Comparison of ENCODE assay signal across 29 cellular contexts in genomic region chr2:174376967-174377366, GRCh38. TPM values are rescaled to one million over a fixed set of nuclear protein-coding genes. Genes with fewer than 3 reads are reported as not detected.
DNase-seq lines count a peak whose midpoint lies in the region; ATAC-seq, FAIRE-seq and TF ChIP-seq lines count a peak whose summit lies in the region.
"Had no signal": no experiment of that assay in that cellular context is flagged by ENCODE, and none has a peak within 500 bp of the region (broad histone marks: within the 10 kb centered on the region; RNA-seq: fewer than 3 reads in every experiment).

No MANE protein-coding gene starts in this region.

- H3K4me2 ChIP-seq in GM23248 (ENCODE audit: unreplicated experiment) (no peak overlapping the region), trophoblast cell (ENCODE audit: low read length) (no peak overlapping the region), neural progenitor cell (no peak overlapping the region)
- H3K4me2 ChIP-seq: BLaER1 had no signal

- no peak overlapping the region for H3K4me3 Mint-ChIP-seq in neural progenitor cell
- H3K4me3 Mint-ChIP-seq: activated CD4-positive, alpha-beta T cell treated with anti-CD3 and anti-CD28 coated beads for 36 hours; activated T-cell treated with anti-CD3 and anti-CD28 coated beads, Interleukin-2, amount 50 U/mL, for 24 hours; endodermal cell had no signal

- H3K9ac ChIP-seq in GM23248: no peak overlapping the region
- H3K9ac ChIP-seq in trophoblast cell (ENCODE audit: low read length): no peak overlapping the region
- H3K9ac ChIP-seq in neural progenitor cell: no peak overlapping the region
- H3K9ac ChIP-seq: BLaER1 had no signal

- H3K27me3 ChIP-seq in GM23248 (replicated peaks; ENCODE audit: insufficient read depth) (no peaks in the 10 kb centered on the region), trophoblast cell (ENCODE audit: insufficient read depth, low read length) (no peaks in the 10 kb centered on the region), neural progenitor cell (no peaks in the 10 kb centered on the region)
- H3K27me3 ChIP-seq: adrenal gland, BLaER1, cardiac muscle cell, upper lobe of right lung had no signal

- H3K4me1 ChIP-seq in GM23248 (ENCODE audit: insufficient read depth) (no peaks in the 10 kb centered on the region), trophoblast cell (ENCODE audit: control insufficient read depth in 1 of 2, insufficient read depth in 2 of 2, low read length in 2 of 2) (no peaks in the 10 kb centered on the region), neural progenitor cell (no peaks in the 10 kb centered on the region)
- H3K4me1 ChIP-seq: adrenal gland, BLaER1, upper lobe of right lung had no signal

- H3K9me3 ChIP-seq in GM23248 (ENCODE audit: low read depth) (no peaks in the 10 kb centered on the region), trophoblast cell (ENCODE audit: insufficient read depth, low read depth, low read length) (no peaks in the 10 kb centered on the region), neural progenitor cell (ENCODE audit: low read depth) (no peaks in the 10 kb centered on the region)
- H3K9me3 ChIP-seq: adrenal gland, BLaER1, upper lobe of right lung had no signal

- no peak for ATAC-seq in GM18502 (IDR thresholded peaks at IDR 0.05; ENCODE audit: poor library complexity, unreplicated experiment)
- ATAC-seq: activated CD4-positive, alpha-beta T cell treated with anti-CD3 and anti-CD28 coated beads for 36 hours; upper lobe of right lung had no signal

- H2BK120ac ChIP-seq in trophoblast cell (ENCODE audit: insufficient read depth, low read length, poor library complexity): no peak overlapping the region

- H4K20me1 ChIP-seq in GM23248 (ENCODE audit: insufficient read depth): no peaks in the 10 kb centered on the region
- H4K20me1 ChIP-seq in neural progenitor cell (ENCODE audit: low read depth): no peaks in the 10 kb centered on the region

- H3K23ac ChIP-seq in trophoblast cell (ENCODE audit: low read length): no peak overlapping the region

- no peaks in the 10 kb centered on the region for H3K27me3 Mint-ChIP-seq in neural progenitor cell (ENCODE audit: insufficient read depth, low read depth)
- H3K27me3 Mint-ChIP-seq: activated CD4-positive, alpha-beta T cell treated with anti-CD3 and anti-CD28 coated beads for 36 hours; activated T-cell treated with anti-CD3 and anti-CD28 coated beads, Interleukin-2, amount 50 U/mL, for 24 hours had no signal

- H4K12ac ChIP-seq in trophoblast cell (ENCODE audit: low read depth, low read length): no peak overlapping the region

- H3K36me3 Mint-ChIP-seq in neural progenitor cell: peaks cover 6% of the 10 kb centered on the region

- 75 to 79% methylated on average over 2 of the region's 2 CpGs for WGBS in GM23248 (ENCODE audit: low coverage in 1 of 2, low lambda C conversion rate in 2 of 2, missing lambda C conversion rate in 2 of 2), 2 experiments
- WGBS in trophoblast cell (ENCODE audit: extremely low coverage, insufficient coverage, insufficient read length): no CpG with 5 or more reads among the region's 2 CpGs

- no peak overlapping the region for H3K27ac ChIP-seq in GM23248
- no peak overlapping the region for H3K27ac ChIP-seq in trophoblast cell (ENCODE audit: low read depth, low read length)
- no peak overlapping the region for H3K27ac ChIP-seq in neural progenitor cell
- H3K27ac ChIP-seq: adrenal gland, BLaER1, cardiac muscle cell, RWPE1, SK-N-MC, skin epidermis, upper lobe of right lung had no signal

- H3F3A ChIP-seq in GM23248 (ENCODE audit: insufficient read depth): no peaks in the 10 kb centered on the region
- H3F3A ChIP-seq in neural progenitor cell (ENCODE audit: low read depth): peaks cover 2% of the 10 kb centered on the region

- H3K36me3 ChIP-seq in GM23248 (ENCODE audit: low read depth) (peaks cover 71% of the 10 kb centered on the region), trophoblast cell (ENCODE audit: control insufficient read depth in 1 of 2, insufficient read depth in 2 of 2, low read length in 2 of 2) (peaks cover 19 to 24% of the 10 kb centered on the region in 2 experiments), neural progenitor cell (peaks cover 19% of the 10 kb centered on the region)

- H3K9me3 Mint-ChIP-seq in neural progenitor cell: no peaks in the 10 kb centered on the region
- H3K9me3 Mint-ChIP-seq: activated T-cell treated with anti-CD3 and anti-CD28 coated beads, Interleukin-2, amount 50 U/mL, for 24 hours; endodermal cell had no signal

- H3K4me3 ChIP-seq in GM23248: no peak overlapping the region
- H3K4me3 ChIP-seq in trophoblast cell (ENCODE audit: low read depth, low read length): no peak overlapping the region
- H3K4me3 ChIP-seq in neural progenitor cell: no peak overlapping the region
- H3K4me3 ChIP-seq: adrenal gland, BLaER1, cardiac muscle cell, SK-N-MC, skin epidermis, upper lobe of right lung had no signal

- no peak for TF ChIP-seq CTCF in neural progenitor cell (IDR thresholded peaks at IDR 0.05)

- H3K9me2 ChIP-seq in GM23248 (ENCODE audit: insufficient read depth): no peaks in the 10 kb centered on the region

- no peak overlapping the region for H3K18ac ChIP-seq in trophoblast cell (ENCODE audit: low read length)

- in situ Hi-C loops in GM23248 (cut with MboI): no loop called here

- H3K79me1 ChIP-seq in trophoblast cell (ENCODE audit: low read length): no peaks in the 10 kb centered on the region

- no peak overlapping the region for H3K4ac ChIP-seq in trophoblast cell (ENCODE audit: low read depth, low read length)

- H2AK5ac ChIP-seq in trophoblast cell (ENCODE audit: low read length): no peak overlapping the region

- H4K8ac ChIP-seq in trophoblast cell (ENCODE audit: low read depth, low read length): no peak overlapping the region

- H3K4me1 Mint-ChIP-seq in neural progenitor cell: peaks cover 2% of the 10 kb centered on the region
- H3K4me1 Mint-ChIP-seq: activated CD4-positive, alpha-beta T cell treated with anti-CD3 and anti-CD28 coated beads for 36 hours; endodermal cell had no signal

- no peak for TF ChIP-seq POLR2A in erythroblast (IDR thresholded peaks at IDR 0.05; ENCODE audit: low read length)
- no peak for TF ChIP-seq POLR2A in GM12891 (IDR thresholded peaks at IDR 0.05; ENCODE audit: low read depth, low read length)

- no peak overlapping the region for H3K27ac Mint-ChIP-seq in neural progenitor cell
- H3K27ac Mint-ChIP-seq: activated CD4-positive, alpha-beta T cell treated with anti-CD3 and anti-CD28 coated beads for 36 hours; activated T-cell treated with anti-CD3 and anti-CD28 coated beads, Interleukin-2, amount 50 U/mL, for 24 hours; endodermal cell had no signal

- H2BK12ac ChIP-seq in trophoblast cell (ENCODE audit: low read length): no peak overlapping the region

- H4K91ac ChIP-seq in trophoblast cell (ENCODE audit: low read depth, low read length): no peak overlapping the region

- FAIRE-seq in GM12891 (lab: Jason Lieb, UNC): no peak

- no peak overlapping the region for H3K14ac ChIP-seq in trophoblast cell (ENCODE audit: low read length)

- DNase-seq in GM23248: peak; percentile 54
- peak; percentile 19 for DNase-seq in OCI-M1 (lab: John Stamatoyannopoulos, UW)
- peak; percentile 25 to 44 for DNase-seq in erythroblast (lab: John Stamatoyannopoulos, UW)
- DNase-seq in trophoblast cell: peak; percentile 55 to 83
- no peak for DNase-seq in KG1 (lab: John Stamatoyannopoulos, UW)
- DNase-seq in GM12891 (ENCODE audit: insufficient read length, low spot score): no peak
- DNase-seq in neural progenitor cell (ENCODE audit: low spot score): no peak
- DNase-seq: activated CD4-positive, alpha-beta T cell treated with anti-CD3 and anti-CD28 coated beads for 36 hours; activated T-cell treated with anti-CD3 and anti-CD28 coated beads, Interleukin-2, amount 50 U/mL, for 24 hours; adrenal gland; DND-41; endodermal cell; head of caudate nucleus; NCI-H1092; NCI-H187 treated with DMSO at 0.1 percent for 48 hours; NCI-H526 treated with DMSO at 0.1 percent for 48 hours; stimulated activated CD4-positive, alpha-beta T cell treated with anti-CD3 and anti-CD28 coated beads, Interleukin-2, amount 100 ng/mL, for 24 hours; substantia nigra; T-helper 2 cell; upper lobe of right lung had no signal

- no peak overlapping the region for H2BK5ac ChIP-seq in trophoblast cell (ENCODE audit: low read depth, low read length, poor library complexity)

- H3K79me2 ChIP-seq in GM23248 (ENCODE audit: insufficient read depth) (peaks cover 20% of the 10 kb centered on the region; the same call in 1 of the 2 replicates), trophoblast cell (ENCODE audit: control insufficient read depth, insufficient read depth, low read length, poor library complexity) (no peaks in the 10 kb centered on the region), neural progenitor cell (ENCODE audit: low read depth) (no peaks in the 10 kb centered on the region)

- H2AFZ ChIP-seq in GM23248: no peak overlapping the region
- no peak overlapping the region for H2AFZ ChIP-seq in trophoblast cell (ENCODE audit: insufficient read depth, low read length, poor library complexity)
- no peak overlapping the region for H2AFZ ChIP-seq in neural progenitor cell (replicated peaks)

TF ChIP-seq in GM12891, 5 proteins besides CTCF, POLR2A, EP300 and RAD21:
- TF ChIP-seq SPI1 (IDR thresholded peaks at IDR 0.05; ENCODE audit: low read depth, low read length) (no peak), POU2F2 (IDR thresholded peaks at IDR 0.05; ENCODE audit: low read depth, low read length) (no peak), POLR2AphosphoS5 (IDR thresholded peaks at IDR 0.05; ENCODE audit: low read depth, low read length) (no peak), TAF1 (IDR thresholded peaks at IDR 0.05; ENCODE audit: low read depth, low read length) (no peak), PAX5 (IDR thresholded peaks at IDR 0.05; ENCODE audit: insufficient read depth, low read length, severe bottlenecking) (no peak)

RNA-seq across cellular contexts. Expression of gene SCRN3, which starts 18.6 kb away (rescaled TPM):
- total RNA-seq in GM23248 (2014; rRNA removed; shearing (Covaris generic)): 13.9 and 17.3 TPM in 2 replicates
- polyA plus RNA-seq in GM23248 (2016; fragmentation: Nextera tagmentation; extraction: Ambion mirVana): 19.1 and 19.3 TPM in 2 replicates
- polyA plus RNA-seq in trophoblast cell (2013): 13.8 and 15.2 TPM in 2 replicates
- polyA plus RNA-seq in GM12891 (2012; ENCODE audit: low read depth, missing spikeins): 8.4 TPM
- 31.0 and 32.4 TPM in 2 replicates for total RNA-seq in neural progenitor cell (ENCODE audit: low replicate concordance)

RNA-seq across cellular contexts. Expression of gene SP9, which starts 42.2 kb away (rescaled TPM):
- not detected in 2 replicates for total RNA-seq in GM23248 (2014; rRNA removed; shearing (Covaris generic))
- polyA plus RNA-seq in GM23248 (2016; fragmentation: Nextera tagmentation; extraction: Ambion mirVana): not detected in 2 replicates
- 0.03 and 0.04 TPM in 2 replicates for polyA plus RNA-seq in trophoblast cell (2013)
- polyA plus RNA-seq in GM12891 (2012; ENCODE audit: low read depth, missing spikeins): not detected
- total RNA-seq in neural progenitor cell (ENCODE audit: low replicate concordance): not detected in 2 replicates
- total RNA-seq: activated CD4-positive, alpha-beta T cell treated with anti-CD3 and anti-CD28 coated beads for 36 hours; activated CD8-positive, alpha-beta memory T cell treated with anti-CD3 and anti-CD28 coated beads for 36 hours; adrenal gland; cardiac muscle cell; endodermal cell; fibroblast of lung; pulmonary artery endothelial cell; upper lobe of right lung had no signal
- polyA plus RNA-seq: adrenal gland, cardiac muscle cell, fibroblast of lung had no signal

Comparison
In these comparisons a context has a peak if more than half of its experiments do, and no peak if none do; other contexts are left out.
1. DNase-seq: peak in GM23248 (single experiment), OCI-M1 (single experiment), erythroblast (2 of 2) and trophoblast cell (2 of 2); none in KG1 (single experiment), GM12891 (single experiment) and neural progenitor cell (single experiment).